ENCODE assay signal across 18 cellular contexts in the genomic region with DNA sequence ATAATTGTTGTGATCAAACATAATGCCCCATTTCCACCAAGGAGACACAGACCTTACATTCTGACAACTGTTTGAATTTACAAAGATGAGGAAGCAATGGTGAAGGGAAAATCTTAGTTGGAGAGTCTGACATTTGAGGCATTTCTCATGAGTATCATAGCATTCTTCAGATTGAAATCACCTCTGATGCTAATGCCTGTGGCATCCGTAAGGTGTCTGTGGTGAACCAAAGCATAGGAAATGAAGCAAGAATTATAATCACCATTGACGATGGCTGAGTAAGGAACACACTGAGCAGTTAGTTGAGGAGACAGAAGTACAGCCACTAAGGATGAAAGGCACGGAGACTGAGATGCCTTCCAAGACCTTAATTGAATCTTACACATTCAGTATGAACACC.
DNase-seq lines count a peak whose midpoint lies in the region; ATAC-seq and TF ChIP-seq lines count a peak whose summit lies in the region.
"Had no signal": no experiment of that assay in that cellular context is flagged by ENCODE, and none has a peak within 500 bp of the region (broad histone marks: within the 10 kb centered on the region; RNA-seq: fewer than 3 reads in every experiment).

No MANE protein-coding gene starts in this region.

- DNase-seq in BJ (ENCODE audit: low read depth) (peak; percentile 77), M059J (ENCODE audit: low read depth) (peak; percentile 56), chondrocyte (ENCODE audit: low spot score) (no peak), non-pigmented ciliary epithelial cell (ENCODE audit: low read depth) (peak; percentile 68), NCI-H2171 (lab: John Stamatoyannopoulos, UW) (no peak)
- DNase-seq in activated CD8-positive, alpha-beta T cell treated with anti-CD3 and anti-CD28 coated beads, Interleukin-2, amount 10 ng/mL, durations not matched to agents 7 days and 5 days, result no peak
- DNase-seq: activated CD4-positive, alpha-beta T cell treated with anti-CD3 and anti-CD28 coated beads for 36 hours; activated CD8-positive, alpha-beta memory T cell treated with anti-CD3 and anti-CD28 coated beads, Interleukin-2, amount 50 U/mL, for 4 hours; foreskin melanocyte; GOT3; left ventricle myocardium superior; MM.1S; NCI-H187 treated with DMSO at 0.1 percent for 48 hours; NCI-H524; occipital lobe; thyroid gland had no signal

- no peaks in the 10 kb centered on the region for H3K27me3 ChIP-seq in BJ (ENCODE audit: control insufficient read depth, insufficient read depth, low read length)
- H3K27me3 ChIP-seq: thyroid gland had no signal

- no peaks in the 10 kb centered on the region for H3K27me3 Mint-ChIP-seq in chondrocyte (ENCODE audit: low read depth)
- H3K27me3 Mint-ChIP-seq in activated CD8-positive, alpha-beta T cell treated with anti-CD3 and anti-CD28 coated beads, Interleukin-2, amount 10 ng/mL, durations not matched to agents 7 days and 5 days (ENCODE audit: low read depth), result no peaks in the 10 kb centered on the region
- H3K27me3 Mint-ChIP-seq: activated CD4-positive, alpha-beta T cell treated with anti-CD3 and anti-CD28 coated beads for 36 hours had no signal

- no peaks in the 10 kb centered on the region for H3K9me3 Mint-ChIP-seq in chondrocyte (ENCODE audit: low read depth)
- H3K9me3 Mint-ChIP-seq in activated CD8-positive, alpha-beta T cell treated with anti-CD3 and anti-CD28 coated beads, Interleukin-2, amount 10 ng/mL, durations not matched to agents 7 days and 5 days (ENCODE audit: insufficient read depth), result peaks cover 3% of the 10 kb centered on the region

- CTCF ChIA-PET in BJ (lab: Yijun Ruan, JAX), result interaction anchor here (0.6 kb wide), 1 partner anchor 29 kb away, joined by 3 read pairs; no protein-coding TSS in a partner anchor
- CTCF ChIA-PET in activated CD8-positive, alpha-beta T cell treated with anti-CD3 and anti-CD28 coated beads, Interleukin-2, amount 10 ng/mL, durations not matched to agents 7 days and 5 days (lab: Charles Lee), result no interaction called here

- ATAC-seq in HG03280 (IDR thresholded peaks at IDR 0.05; ENCODE audit: unreplicated experiment), result no peak
- no peak for ATAC-seq in activated CD8-positive, alpha-beta T cell treated with anti-CD3 and anti-CD28 coated beads, Interleukin-2, amount 10 ng/mL, durations not matched to agents 7 days and 5 days
- ATAC-seq in HG02973 (IDR thresholded peaks at IDR 0.05; ENCODE audit: unreplicated experiment), result no peak
- ATAC-seq: activated CD4-positive, alpha-beta T cell treated with anti-CD3 and anti-CD28 coated beads for 36 hours; left ventricle myocardium superior had no signal

- POLR2A ChIA-PET in BJ (lab: Charles Lee), result no interaction called here
- POLR2A ChIA-PET in activated CD8-positive, alpha-beta T cell treated with anti-CD3 and anti-CD28 coated beads, Interleukin-2, amount 10 ng/mL, durations not matched to agents 7 days and 5 days (lab: Charles Lee), result no interaction called here

- H3K4me1 Mint-ChIP-seq in chondrocyte (ENCODE audit: low read depth), result peaks cover 7% of the 10 kb centered on the region
- no peaks in the 10 kb centered on the region for H3K4me1 Mint-ChIP-seq in activated CD8-positive, alpha-beta T cell treated with anti-CD3 and anti-CD28 coated beads, Interleukin-2, amount 10 ng/mL, durations not matched to agents 7 days and 5 days (ENCODE audit: low read depth)
- H3K4me1 Mint-ChIP-seq: activated CD4-positive, alpha-beta T cell treated with anti-CD3 and anti-CD28 coated beads for 36 hours had no signal

- H3K4me3 ChIP-seq in BJ (ENCODE audit: low read depth, low read length), result no peak overlapping the region
- H3K4me3 ChIP-seq: thyroid gland had no signal

- no peaks in the 10 kb centered on the region for H3K36me3 Mint-ChIP-seq in chondrocyte (ENCODE audit: low read depth)
- H3K36me3 Mint-ChIP-seq in activated CD8-positive, alpha-beta T cell treated with anti-CD3 and anti-CD28 coated beads, Interleukin-2, amount 10 ng/mL, durations not matched to agents 7 days and 5 days (ENCODE audit: low read depth), result no peaks in the 10 kb centered on the region

- H3K4me3 Mint-ChIP-seq in chondrocyte (ENCODE audit: unreplicated experiment), result no peak overlapping the region
- H3K4me3 Mint-ChIP-seq in activated CD8-positive, alpha-beta T cell treated with anti-CD3 and anti-CD28 coated beads, Interleukin-2, amount 10 ng/mL, durations not matched to agents 7 days and 5 days, result no peak overlapping the region
- H3K4me3 Mint-ChIP-seq: activated CD4-positive, alpha-beta T cell treated with anti-CD3 and anti-CD28 coated beads for 36 hours had no signal

- H3K27ac Mint-ChIP-seq in chondrocyte (ENCODE audit: unreplicated experiment), result peak overlapping the region; percentile 22
- no peak overlapping the region for H3K27ac Mint-ChIP-seq in activated CD8-positive, alpha-beta T cell treated with anti-CD3 and anti-CD28 coated beads, Interleukin-2, amount 10 ng/mL, durations not matched to agents 7 days and 5 days
- H3K27ac Mint-ChIP-seq: activated CD4-positive, alpha-beta T cell treated with anti-CD3 and anti-CD28 coated beads for 36 hours had no signal

- TF ChIP-seq CTCF in BJ (IDR thresholded peaks at IDR 0.05; ENCODE audit: insufficient read depth, low read depth, low read length), result no peak
- TF ChIP-seq CTCF in chondrocyte (IDR thresholded peaks at IDR 0.05), result no peak

- no peaks in the 10 kb centered on the region for H3K36me3 ChIP-seq in BJ (ENCODE audit: control insufficient read depth, insufficient read depth, low read length)
- H3K36me3 ChIP-seq: thyroid gland had no signal

Comparison
In these comparisons a context has a peak if more than half of its experiments do, and no peak if none do; other contexts are left out.
1. DNase-seq: peak in BJ (single experiment), M059J (single experiment) and non-pigmented ciliary epithelial cell (single experiment); none in chondrocyte (single experiment), NCI-H2171 (single experiment) and activated CD8-positive, alpha-beta T cell treated with anti-CD3 and anti-CD28 coated beads, Interleukin-2, amount 10 ng/mL, durations not matched to agents 7 days and 5 days (single experiment).